In genomic region chr3:19887122-19887521, GRCh38 we compare ENCODE assay signal across 2 cellular contexts.
A peak's percentile ranks its signal among the peaks of the same experiment; 100 is the strongest.
TF ChIP-seq lines count a peak whose summit lies in the region.

No MANE protein-coding gene starts in this region.

TF ChIP-seq in K562, 482 proteins besides CTCF, POLR2A, EP300 and RAD21:
- TF ChIP-seq BCOR (IDR thresholded peaks at IDR 0.05) = peak; percentile 52; the same call in 1 of the 2 replicates
- peak; percentile 10 for TF ChIP-seq RBM25 (IDR thresholded peaks at IDR 0.05; ENCODE audit: low read depth, low read length, severe bottlenecking)
- peak; percentile 93 for TF ChIP-seq ZNF121 (CRISPR knock-in tag; conservative IDR thresholded peaks at IDR 0.05)

TF ChIP-seq in HepG2, 621 proteins besides CTCF, POLR2A, EP300 and RAD21:
- TF ChIP-seq ZNF121 (CRISPR knock-in tag; IDR thresholded peaks at IDR 0.05) = 0 out of 2 replicates have a peak, but pooled peaks have one; percentile 17
